In genomic region chr20:62139636-62140035, GRCh38 we compare ENCODE assay signal across 1 cellular context.
TF ChIP-seq lines count a peak whose summit lies in the region.

No MANE protein-coding gene starts in this region.

TF ChIP-seq in K562, 482 proteins besides CTCF, POLR2A, EP300 and RAD21:
- TF ChIP-seq RBFOX2 (IDR thresholded peaks at IDR 0.05; ENCODE audit: low read depth, low read length), result peak; percentile 50
- TF ChIP-seq POLR2G (IDR thresholded peaks at IDR 0.05; ENCODE audit: low read depth, low read length), result peak; percentile 41; the same call in 1 of the 2 replicates
- no peak for TF ChIP-seq NCOA4 (IDR thresholded peaks at IDR 0.05; ENCODE audit: partially characterized antibody)
